Comparison of ENCODE assay signal across 11 cellular contexts in genomic region chr4:3783691-3784306, GRCh38. TPM values are rescaled to one million over a fixed set of nuclear protein-coding genes. Genes with fewer than 3 reads are reported as not detected.
DNase-seq lines count a peak whose midpoint lies in the region; ATAC-seq and FAIRE-seq lines count a peak whose summit lies in the region.
"Had no signal": no experiment of that assay in that cellular context is flagged by ENCODE, and none has a peak within 500 bp of the region (broad histone marks: within the 10 kb centered on the region; RNA-seq: fewer than 3 reads in every experiment).

No MANE protein-coding gene starts in this region.

- DNase-seq in Right ventricle myocardium superior (no peak), cardiac septum (ENCODE audit: low spot score) (no peak), SW480 (ENCODE audit: low spot score) (peak; percentile 56), iPS-NIHi7 (ENCODE audit: extremely low spot score) (peak; percentile 82), urothelium cell line (ENCODE audit: low spot score) (peak; percentile 45), mucosa of gallbladder (ENCODE audit: low spot score) (no peak), DMS79 (lab: John Stamatoyannopoulos, UW) (no peak)
- DNase-seq: immature natural killer cell, NCI-H1048 had no signal

- intact Hi-C loops in Right ventricle myocardium superior (cut with DNase I) (no loop called here), cardiac septum (cut with DNase I) (no loop called here)

- ATAC-seq in Right ventricle myocardium superior (ENCODE audit: poor library complexity) (peak; percentile 44), GM21717 (IDR thresholded peaks at IDR 0.05; ENCODE audit: unreplicated experiment) (no peak)

- no peak for FAIRE-seq in urothelium cell line (lab: Jason Lieb, UNC)
- FAIRE-seq: colon had no signal

RNA-seq across cellular contexts. Expression of gene ADRA2C, which starts 17.6 kb away (rescaled TPM):
- total RNA-seq in Right ventricle myocardium superior (6.2 TPM), cardiac septum (5.4 TPM), mucosa of gallbladder (6.4 TPM)

Comparison
In these comparisons a context has a peak if more than half of its experiments do, and no peak if none do; other contexts are left out.
1. DNase-seq: peak in SW480 (single experiment), iPS-NIHi7 (single experiment) and urothelium cell line (single experiment); none in Right ventricle myocardium superior (single experiment), cardiac septum (single experiment), mucosa of gallbladder (single experiment) and DMS79 (single experiment).